ENCODE assay signal across 22 cellular contexts in genomic region chr5:1058988-1059883, GRCh38. TPM values are rescaled to one million over a fixed set of nuclear protein-coding genes. Genes with fewer than 3 reads are reported as not detected.
DNase-seq lines count a peak whose midpoint lies in the region; ATAC-seq, FAIRE-seq and TF ChIP-seq lines count a peak whose summit lies in the region.
"Had no signal": no experiment of that assay in that cellular context is flagged by ENCODE, and none has a peak within 500 bp of the region (broad histone marks: within the 10 kb centered on the region; RNA-seq: fewer than 3 reads in every experiment).

No MANE protein-coding gene starts in this region.

- DNase-seq in Right ventricle myocardium superior (peak; percentile 36), left cardiac atrium (no peak), D721Med (ENCODE audit: insufficient read length, low spot score) (peak; percentile 11), chondrocyte (ENCODE audit: low spot score) (peak; percentile 75), nephron progenitor cell (no peak), DMS53 (lab: John Stamatoyannopoulos, UW) (no peak)
- no peak for DNase-seq in activated effector memory CD4-positive, alpha-beta T cell treated with Interleukin-2 at 50 U/mL for 16 hours
- DNase-seq: AML-193; CD4-positive, alpha-beta T cell; Karpas-422; NCI-H1092; NCI-H1417 treated with DMSO at 0.1 percent for 48 hours; NCI-H1694 treated with DMSO at 0.1 percent for 48 hours; NCI-H2081; NCI-H2227 treated with DMSO at 0.1 percent for 48 hours; NCI-H526 treated with DMSO at 0.1 percent for 48 hours; SIG-M5 had no signal

- H3K4me1 Mint-ChIP-seq in chondrocyte (ENCODE audit: low read depth) (no peaks in the 10 kb centered on the region), nephron progenitor cell (peaks cover 35% of the 10 kb centered on the region)

- no peaks in the 10 kb centered on the region for H3K9me3 Mint-ChIP-seq in chondrocyte (ENCODE audit: low read depth)
- no peaks in the 10 kb centered on the region for H3K9me3 Mint-ChIP-seq in nephron progenitor cell
- H3K9me3 Mint-ChIP-seq: CD4-positive, alpha-beta T cell had no signal

- no peak for ATAC-seq in Right ventricle myocardium superior (ENCODE audit: poor library complexity)
- no peak for ATAC-seq in left cardiac atrium
- ATAC-seq in HG03108 (IDR thresholded peaks at IDR 0.05; ENCODE audit: unreplicated experiment): no peak
- ATAC-seq: A549, Panc1 had no signal

- no peak for TF ChIP-seq CTCF in D721Med (IDR thresholded peaks at IDR 0.05; ENCODE audit: insufficient read depth, missing control alignments)
- no peak for TF ChIP-seq CTCF in chondrocyte (IDR thresholded peaks at IDR 0.05)
- TF ChIP-seq CTCF in nephron progenitor cell (IDR thresholded peaks at IDR 0.05): no peak

- H3K27ac Mint-ChIP-seq in chondrocyte (ENCODE audit: unreplicated experiment) (no peak overlapping the region), nephron progenitor cell (peak overlapping the region; percentile 42)
- H3K27ac Mint-ChIP-seq: CD4-positive, alpha-beta T cell had no signal

- FAIRE-seq in D721Med (lab: Jason Lieb, UNC): no peak
- FAIRE-seq: A549, G401.6, H1 had no signal

- intact Hi-C loops in Right ventricle myocardium superior (cut with DNase I) (no loop called here), left cardiac atrium (cut with DNase I) (no loop called here)

- no peak overlapping the region for H3K4me3 Mint-ChIP-seq in chondrocyte (ENCODE audit: unreplicated experiment)
- H3K4me3 Mint-ChIP-seq in nephron progenitor cell: no peak overlapping the region
- H3K4me3 Mint-ChIP-seq: CD4-positive, alpha-beta T cell had no signal

- H3K27me3 Mint-ChIP-seq in chondrocyte (ENCODE audit: low read depth) (peaks cover 2% of the 10 kb centered on the region), nephron progenitor cell (ENCODE audit: low read depth, poor library complexity) (no peaks in the 10 kb centered on the region)
- H3K27me3 Mint-ChIP-seq: CD4-positive, alpha-beta T cell had no signal

- H3K36me3 Mint-ChIP-seq in chondrocyte (ENCODE audit: low read depth) (no peaks in the 10 kb centered on the region), nephron progenitor cell (ENCODE audit: low read depth) (no peaks in the 10 kb centered on the region)

RNA-seq across cellular contexts. Expression of gene NKD2, which starts 50.6 kb away (rescaled TPM):
- total RNA-seq in Right ventricle myocardium superior (2.8 TPM), left cardiac atrium (10 to 100 TPM in 1 of 2 donors, 1 to 10 TPM in 1; 4.4 to 10.4 TPM), chondrocyte (not detected in 3 replicates)

RNA-seq across cellular contexts. Expression of gene SLC12A7, which starts 52.6 kb away (rescaled TPM):
- 172 TPM for total RNA-seq in Right ventricle myocardium superior
- 10 to 100 TPM; 53.7 to 54.1 TPM for total RNA-seq in left cardiac atrium
- total RNA-seq in chondrocyte: 2.0 to 4.9 TPM (median 3.7 TPM) in 3 replicates

Comparison
In these comparisons a context has a peak if more than half of its experiments do, and no peak if none do; other contexts are left out.
1. DNase-seq: peak in Right ventricle myocardium superior (single experiment), D721Med (single experiment) and chondrocyte (single experiment); none in left cardiac atrium (single experiment), nephron progenitor cell (single experiment), activated effector memory CD4-positive, alpha-beta T cell treated with Interleukin-2 at 50 U/mL for 16 hours (single experiment) and DMS53 (single experiment).